In the genomic region with DNA sequence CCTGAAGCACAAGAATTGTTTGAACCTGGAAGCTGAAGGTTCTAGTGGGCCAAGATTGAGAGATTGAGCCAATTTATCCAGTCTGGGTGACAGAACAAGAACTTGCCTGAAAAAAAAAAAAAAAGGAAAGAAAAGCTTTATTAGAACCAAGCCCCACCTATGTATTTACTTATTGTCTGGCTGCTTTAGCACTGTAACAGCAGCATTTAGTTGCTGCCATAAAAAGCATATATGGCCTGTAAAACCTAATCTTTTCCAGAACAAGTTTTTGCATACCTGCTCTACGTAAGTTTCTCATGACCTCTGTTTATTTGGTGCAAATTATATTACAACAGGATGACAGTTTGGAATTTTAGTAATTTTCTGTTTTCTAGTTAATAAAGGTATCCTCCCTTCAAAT, we compare ENCODE assay signal across 6 cellular contexts.
"Had no signal": no experiment of that assay in that cellular context is flagged by ENCODE, and none has a peak within 500 bp of the region (broad histone marks: within the 10 kb centered on the region; RNA-seq: fewer than 3 reads in every experiment).

No MANE protein-coding gene starts in this region.

- FAIRE-seq: HepG2, HTR-8/SVneo, K562 had no signal

- H3K4me3 ChIP-seq: K562 had no signal

- ATAC-seq: HepG2, K562 had no signal

- DNase-seq: IMR-90, KBM-7, KG1 had no signal
